13 cellular contexts compared by ENCODE assay signal in genomic region chr7:55438085-55438764, GRCh38.
A peak's percentile ranks its signal among the peaks of the same experiment; 100 is the strongest.
DNase-seq lines count a peak whose midpoint lies in the region; ATAC-seq and TF ChIP-seq lines count a peak whose summit lies in the region.
"Had no signal": no experiment of that assay in that cellular context is flagged by ENCODE, and none has a peak within 500 bp of the region (broad histone marks: within the 10 kb centered on the region; RNA-seq: fewer than 3 reads in every experiment).

No MANE protein-coding gene starts in this region.

- H3K27me3 ChIP-seq in mammary epithelial cell (ENCODE audit: insufficient read depth, low read length) (no peaks in the 10 kb centered on the region), GM23338 (ENCODE audit: insufficient read depth) (no peaks in the 10 kb centered on the region)
- H3K27me3 ChIP-seq: adrenal gland, colonic mucosa had no signal

- H3K27ac ChIP-seq in mammary epithelial cell (ENCODE audit: insufficient read depth, low read depth, low read length) (no peak overlapping the region), VCaP (peak overlapping the region; percentile 49), GM23338 (ENCODE audit: low read depth) (no peak overlapping the region)
- H3K27ac ChIP-seq: adrenal gland, colonic mucosa had no signal

- DNase-seq in MCF 10A (ENCODE audit: unreplicated experiment) (no peak), mammary epithelial cell (no peak), NCI-H2081 treated with DMSO at 0.1 percent for 48 hours (lab: John Stamatoyannopoulos, UW) (peak; percentile 39), GM23338 (ENCODE audit: low spot score) (no peak)
- DNase-seq in activated CD8-positive, alpha-beta memory T cell treated with anti-CD3 and anti-CD28 coated beads, Interleukin-2, amount 50 U/mL, for 4 hours: no peak
- no peak for DNase-seq in stimulated activated CD4-positive, alpha-beta T cell treated with anti-CD3 and anti-CD28 coated beads, Interleukin-15, amount 100 ng/mL, for 24 hours
- DNase-seq: activated CD4-positive, CD25-positive, alpha-beta regulatory T cell treated with anti-CD3 and anti-CD28 coated beads, Interleukin-2, amount 50 U/mL, for 72 hours; NCI-H1930 had no signal

- POLR2A ChIA-PET in MCF 10A (lab: Yijun Ruan, JAX): no interaction called here

- CTCF ChIA-PET in MCF 10A (lab: Yijun Ruan, JAX) (no interaction called here), mammary epithelial cell (lab: Charles Lee; ENCODE audit: low non-redundant PET) (no interaction called here)

- intact Hi-C loops in MCF 10A (cut with micrococcal nuclease): loop anchor here (10.0 kb wide), 1 partner anchor 637 kb away; no protein-coding TSS in a partner anchor
- intact Hi-C loops in mammary epithelial cell (cut with micrococcal nuclease): loop anchor here (10.0 kb wide), 1 partner anchor 287 kb away; no protein-coding TSS in a partner anchor

- no peaks in the 10 kb centered on the region for H3K27me3 Mint-ChIP-seq in MCF 10A (ENCODE audit: insufficient read depth, unreplicated experiment)
- H3K27me3 Mint-ChIP-seq in GM23338 (ENCODE audit: insufficient read depth, low read depth, poor library complexity): peaks cover 13% of the 10 kb centered on the region

- dilution Hi-C loops in mammary epithelial cell (cut with HindIII; ENCODE audit: low sequenced_read_pairs): no loop called here

- peak overlapping the region; percentile 46 for H3K27ac Mint-ChIP-seq in MCF 10A (ENCODE audit: low read depth, unreplicated experiment)
- no peak overlapping the region for H3K27ac Mint-ChIP-seq in GM23338

- no peaks in the 10 kb centered on the region for H3K9me2 ChIP-seq in GM23338 (ENCODE audit: insufficient read depth)

- peaks cover 18% of the 10 kb centered on the region for H3K4me1 Mint-ChIP-seq in MCF 10A (ENCODE audit: insufficient read depth, unreplicated experiment)
- H3K4me1 Mint-ChIP-seq in GM23338: peaks cover 6% of the 10 kb centered on the region; the same call in 2 of the 3 replicates

- TF ChIP-seq CTCF in MCF 10A (IDR thresholded peaks at IDR 0.05; ENCODE audit: unreplicated experiment) (no peak), mammary epithelial cell (conservative IDR thresholded peaks at IDR 0.05 in 1 of 2, IDR thresholded peaks at IDR 0.05 in 1 of 2; ENCODE audit: extremely low read depth in 1 of 2, insufficient read depth in 1 of 2, low read depth in 1 of 2, low read length in 2 of 2) (no peak), VCaP (conservative IDR thresholded peaks at IDR 0.05) (no peak), GM23338 (conservative IDR thresholded peaks at IDR 0.05; ENCODE audit: low read depth in 2 of 2) (no peak)

- H3K4me1 ChIP-seq in mammary epithelial cell (ENCODE audit: insufficient read depth, low read length) (peaks cover 10% of the 10 kb centered on the region), GM23338 (ENCODE audit: insufficient read depth) (no peaks in the 10 kb centered on the region)
- H3K4me1 ChIP-seq: adrenal gland, colonic mucosa had no signal

- H2AFZ ChIP-seq in mammary epithelial cell (ENCODE audit: low read depth, low read length) (no peak overlapping the region), GM23338 (no peak overlapping the region)

- WGBS in mammary epithelial cell (ENCODE audit: low coverage, missing lambda C conversion rate): 94% methylated on average over 13 of the region's 13 CpGs

- H3K36me3 Mint-ChIP-seq in MCF 10A (ENCODE audit: insufficient read depth, unreplicated experiment): no peaks in the 10 kb centered on the region
- H3K36me3 Mint-ChIP-seq in GM23338 (ENCODE audit: low read depth): no peaks in the 10 kb centered on the region

- H3K9me3 Mint-ChIP-seq in MCF 10A (ENCODE audit: unreplicated experiment) (no peaks in the 10 kb centered on the region), GM23338 (no peaks in the 10 kb centered on the region)
- H3K9me3 Mint-ChIP-seq: IgD-negative memory B cell had no signal

- no peaks in the 10 kb centered on the region for H3K9me3 ChIP-seq in mammary epithelial cell (replicated peaks; ENCODE audit: insufficient read depth, low read length)
- H3K9me3 ChIP-seq: adrenal gland, colonic mucosa had no signal

- no peaks in the 10 kb centered on the region for H3F3A ChIP-seq in GM23338 (replicated peaks; ENCODE audit: low read depth)

- H3K79me2 ChIP-seq in mammary epithelial cell (ENCODE audit: insufficient read depth, low read length) (no peaks in the 10 kb centered on the region), GM23338 (replicated peaks; ENCODE audit: insufficient read depth) (no peaks in the 10 kb centered on the region)

- no peak overlapping the region for H3K4me3 ChIP-seq in mammary epithelial cell (replicated peaks in 1 of 3; ENCODE audit: insufficient read depth in 1 of 3, low read depth in 2 of 3, low read length in 3 of 3)
- H3K4me3 ChIP-seq in GM23338: no peak overlapping the region
- H3K4me3 ChIP-seq: adrenal gland, colonic mucosa had no signal

- no peak overlapping the region for H3K9ac ChIP-seq in mammary epithelial cell (ENCODE audit: insufficient read depth, low read length)

- BruUV-seq in MCF 10A (replicated peaks; lab: Mats Ljungman, UMichigan) (no TSS peak), mammary epithelial cell (replicated peaks; lab: Mats Ljungman, UMichigan) (no TSS peak)

- in situ Hi-C loops in mammary epithelial cell (cut with MboI; ENCODE audit: low sequenced_read_pairs in 2 of 2): loop anchor here in 1 of 2 donors (10.0 kb wide), 1 partner anchor 157 kb away; no protein-coding TSS in a partner anchor

- no peaks in the 10 kb centered on the region for H4K20me1 ChIP-seq in mammary epithelial cell (ENCODE audit: insufficient read depth, low read length)
- no peaks in the 10 kb centered on the region for H4K20me1 ChIP-seq in GM23338 (replicated peaks; ENCODE audit: insufficient read depth)

- no peak overlapping the region for H3K4me3 Mint-ChIP-seq in MCF 10A (ENCODE audit: unreplicated experiment)
- no peak overlapping the region for H3K4me3 Mint-ChIP-seq in GM23338

- no peak overlapping the region for H3K4me2 ChIP-seq in mammary epithelial cell (ENCODE audit: insufficient read depth, low read depth, low read length)
- H3K4me2 ChIP-seq in GM23338: no peak overlapping the region

- H3K36me3 ChIP-seq in mammary epithelial cell (ENCODE audit: insufficient read depth, low read length) (no peaks in the 10 kb centered on the region), GM23338 (ENCODE audit: insufficient read depth) (no peaks in the 10 kb centered on the region)
- H3K36me3 ChIP-seq: adrenal gland, colonic mucosa had no signal

- ATAC-seq in GM21367 (IDR thresholded peaks at IDR 0.05; ENCODE audit: unreplicated experiment): no peak
- ATAC-seq in GM23338: no peak

TF ChIP-seq in GM23338, 12 proteins besides CTCF, POLR2A, EP300 and RAD21 (continues in another document):
- TF ChIP-seq ZNF462 (CRISPR knock-in tag; IDR thresholded peaks at IDR 0.05): no peak
